In the genomic region with DNA sequence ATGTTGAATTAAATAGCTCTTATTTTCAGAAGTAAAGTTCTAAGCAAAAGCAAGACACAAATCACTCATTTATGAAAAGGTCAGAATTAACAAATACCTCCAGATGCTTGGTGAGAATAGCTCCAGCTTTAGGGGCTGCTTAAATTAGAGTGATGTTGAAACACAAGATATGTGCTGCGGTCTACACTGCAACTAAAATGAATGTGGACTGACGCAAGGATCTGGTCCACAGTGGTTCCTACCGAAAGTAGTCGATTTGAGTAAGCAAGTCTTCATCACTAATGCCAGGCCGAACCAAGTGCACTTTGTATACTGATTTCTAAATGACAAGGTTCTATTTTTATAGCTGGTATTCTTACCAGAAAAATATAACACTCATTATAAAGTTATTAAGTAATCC, we compare ENCODE assay signal across 11 cellular contexts.
DNase-seq lines count a peak whose midpoint lies in the region; ATAC-seq and TF ChIP-seq lines count a peak whose summit lies in the region.
"Had no signal": no experiment of that assay in that cellular context is flagged by ENCODE, and none has a peak within 500 bp of the region (broad histone marks: within the 10 kb centered on the region; RNA-seq: fewer than 3 reads in every experiment).

No MANE protein-coding gene starts in this region.

- H3K27ac ChIP-seq in RWPE1: no peak overlapping the region
- H3K27ac ChIP-seq: gastrocnemius medialis had no signal

- no peak overlapping the region for H3K4me3 Mint-ChIP-seq in activated B cell treated with CpG ODN at 0.5 μM for 24 hours

- intact Hi-C loops in activated B cell treated with CpG ODN at 0.5 μM for 24 hours (cut with micrococcal nuclease): loop anchor here (1.0 to 5.0 kb wide), 2 partner anchors 18 to 190 kb away; no protein-coding TSS in a partner anchor

- H3K27ac Mint-ChIP-seq in activated B cell treated with CpG ODN at 0.5 μM for 24 hours: peak overlapping the region; percentile 78

- peak; percentile 50 for DNase-seq in GM20000 (ENCODE audit: low spot score)
- no peak for DNase-seq in activated B cell treated with CpG ODN at 0.5 μM for 24 hours
- DNase-seq in RWPE1 (ENCODE audit: low spot score): no peak
- no peak for DNase-seq in C1 segment of cervical spinal cord (lab: John Stamatoyannopoulos, UW)
- no peak for DNase-seq in hepatic stellate cell (ENCODE audit: low spot score)
- no peak for DNase-seq in activated effector memory CD4-positive, alpha-beta T cell treated with anti-CD3 and anti-CD28 coated beads, Interleukin-2, amount 50 U/mL, for 16 hours
- DNase-seq: DMS79 treated with DMSO at 0.1 percent for 48 hours, gastrocnemius medialis, KBM-7 had no signal

- TF ChIP-seq CTCF in GM20000 (IDR thresholded peaks at IDR 0.05; ENCODE audit: extremely low read depth, missing control alignments) (no peak), activated B cell treated with CpG ODN at 0.5 μM for 24 hours (IDR thresholded peaks at IDR 0.05) (no peak), RWPE1 (conservative IDR thresholded peaks at IDR 0.05; ENCODE audit: low read depth) (no peak)

- H3K36me3 Mint-ChIP-seq in activated B cell treated with CpG ODN at 0.5 μM for 24 hours (ENCODE audit: low read depth): peaks cover 11% of the 10 kb centered on the region

- POLR2A ChIA-PET in activated B cell treated with CpG ODN at 0.5 μM for 24 hours (lab: Charles Lee) (interaction anchor here (0.9 to 2.7 kb wide), 11 partner anchors 12 to 96 kb away, joined by 3 to 37 read pairs (median 5); a partner anchor contains a TSS), RWPE1 (lab: Yijun Ruan, JAX; ENCODE audit: low non-redundant PET) (no interaction called here)

- CTCF ChIA-PET in activated B cell treated with CpG ODN at 0.5 μM for 24 hours (lab: Charles Lee) (interaction anchor here (0.9 to 1.6 kb wide), 3 partner anchors 13 to 41 kb away, joined by 3 to 5 read pairs (median 4); no protein-coding TSS in a partner anchor), RWPE1 (lab: Yijun Ruan, JAX) (interaction anchor here (0.6 kb wide), 2 partner anchors 51 to 694 kb away, joined by 3 to 4 read pairs; no protein-coding TSS in a partner anchor)

- H3K4me1 Mint-ChIP-seq in activated B cell treated with CpG ODN at 0.5 μM for 24 hours: peaks cover 34% of the 10 kb centered on the region

- no peaks in the 10 kb centered on the region for H3K27me3 Mint-ChIP-seq in activated B cell treated with CpG ODN at 0.5 μM for 24 hours

- H3K9me3 Mint-ChIP-seq in activated B cell treated with CpG ODN at 0.5 μM for 24 hours: no peaks in the 10 kb centered on the region

- ATAC-seq in GM18502 (IDR thresholded peaks at IDR 0.05; ENCODE audit: poor library complexity, unreplicated experiment): peak; percentile 79
- peak; percentile 78 for ATAC-seq in HG03103 (IDR thresholded peaks at IDR 0.05; ENCODE audit: low read depth, unreplicated experiment)
- peak; percentile 76 for ATAC-seq in activated B cell treated with CpG ODN at 0.5 μM for 24 hours (ENCODE audit: low read depth)
- ATAC-seq: gastrocnemius medialis had no signal
